Comparison of ENCODE assay signal across 27 cellular contexts in genomic region chr19:12764698-12765097, GRCh38. TPM values are rescaled to one million over a fixed set of nuclear protein-coding genes. Genes with fewer than 3 reads are reported as not detected.
A peak's percentile ranks its signal among the peaks of the same experiment; 100 is the strongest.
DNase-seq lines count a peak whose midpoint lies in the region; FAIRE-seq and TF ChIP-seq lines count a peak whose summit lies in the region.
"Had no signal": no experiment of that assay in that cellular context is flagged by ENCODE, and none has a peak within 500 bp of the region (broad histone marks: within the 10 kb centered on the region; RNA-seq: fewer than 3 reads in every experiment).

No MANE protein-coding gene starts in this region.

- H3K27me3 Mint-ChIP-seq in Caco-2 (ENCODE audit: insufficient read depth, unreplicated experiment): no peaks in the 10 kb centered on the region
- H3K27me3 Mint-ChIP-seq: B cell; CD4-positive, alpha-beta T cell had no signal

- H3K27ac Mint-ChIP-seq in Caco-2 (ENCODE audit: unreplicated experiment): peak overlapping the region; percentile 57
- H3K27ac Mint-ChIP-seq: B cell; CD4-positive, alpha-beta T cell; CD8-positive, alpha-beta T cell had no signal

- peaks cover 2% of the 10 kb centered on the region for H3K36me3 ChIP-seq in Caco-2 (ENCODE audit: control insufficient read depth, insufficient read depth, low read length)
- H3K36me3 ChIP-seq in bronchial epithelial cell (ENCODE audit: control insufficient read depth, insufficient read depth, low read length): peaks cover 25% of the 10 kb centered on the region
- H3K36me3 ChIP-seq in osteoblast (ENCODE audit: insufficient read depth, low read length): no peaks in the 10 kb centered on the region
- no peaks in the 10 kb centered on the region for H3K36me3 ChIP-seq in GM23248 (ENCODE audit: low read depth)

- peak; percentile 32 for FAIRE-seq in bronchial epithelial cell (lab: Jason Lieb, UNC)
- FAIRE-seq: A549, GM12878, GM12892, GM18507 had no signal

- no peaks in the 10 kb centered on the region; the same call in 1 of the 2 replicates for H3K4me1 ChIP-seq in Caco-2
- no peaks in the 10 kb centered on the region for H3K4me1 ChIP-seq in osteoblast (ENCODE audit: insufficient read depth, low read length)
- no peaks in the 10 kb centered on the region for H3K4me1 ChIP-seq in GM23248 (ENCODE audit: insufficient read depth)
- H3K4me1 ChIP-seq: A549 had no signal

- H3K79me2 ChIP-seq in osteoblast (ENCODE audit: insufficient read depth, low read length) (no peaks in the 10 kb centered on the region), GM23248 (ENCODE audit: insufficient read depth) (no peaks in the 10 kb centered on the region)

- H3K4me1 Mint-ChIP-seq in Caco-2 (ENCODE audit: low read depth, unreplicated experiment): no peaks in the 10 kb centered on the region

- no peak overlapping the region for H3K4me2 ChIP-seq in osteoblast (ENCODE audit: insufficient read depth, low read length)
- H3K4me2 ChIP-seq in GM23248 (ENCODE audit: unreplicated experiment): no peak overlapping the region
- H3K4me2 ChIP-seq: A549; BLaER1 treated with 17β-estradiol and CSF1 and Interleukin-3, amounts not matched to agents 10 nM and 100 nM had no signal

- in situ Hi-C loops in GM23248 (cut with MboI): no loop called here

- H3K27me3 ChIP-seq in Caco-2 (replicated peaks; ENCODE audit: control insufficient read depth, insufficient read depth, low read length): no peaks in the 10 kb centered on the region
- no peaks in the 10 kb centered on the region for H3K27me3 ChIP-seq in bronchial epithelial cell (ENCODE audit: control insufficient read depth, insufficient read depth, low read length)
- H3K27me3 ChIP-seq in osteoblast (ENCODE audit: insufficient read depth, low read length): no peaks in the 10 kb centered on the region
- no peaks in the 10 kb centered on the region for H3K27me3 ChIP-seq in GM23248 (replicated peaks; ENCODE audit: insufficient read depth)
- H3K27me3 ChIP-seq: BLaER1 treated with 17β-estradiol and CSF1 and Interleukin-3, amounts not matched to agents 10 nM and 100 nM had no signal

- no peak overlapping the region for H3K4me3 ChIP-seq in Caco-2 (ENCODE audit: low read depth, low read length)
- H3K4me3 ChIP-seq in bronchial epithelial cell (ENCODE audit: low read depth, low read length): no peak overlapping the region
- H3K4me3 ChIP-seq in osteoblast (ENCODE audit: insufficient read depth, low read length): no peak overlapping the region
- no peak overlapping the region for H3K4me3 ChIP-seq in GM23248
- H3K4me3 ChIP-seq: A549; BLaER1 treated with 17β-estradiol and CSF1 and Interleukin-3, amounts not matched to agents 10 nM and 100 nM; GM12878 had no signal

- H3K27ac ChIP-seq in osteoblast (ENCODE audit: low read depth, low read length) (no peak overlapping the region), GM23248 (no peak overlapping the region)
- H3K27ac ChIP-seq: A549; BLaER1 treated with 17β-estradiol and CSF1 and Interleukin-3, amounts not matched to agents 10 nM and 100 nM; C4-2B had no signal

- H3K9ac ChIP-seq in GM23248: no peak overlapping the region

- BruUV-seq in Caco-2 (replicated peaks; lab: Mats Ljungman, UMichigan): no TSS peak

- intact Hi-C loops in Caco-2 (cut with micrococcal nuclease; ENCODE audit: unreplicated experiment): loop anchor here (5.0 kb wide), 1 partner anchor 83 kb away; no protein-coding TSS in a partner anchor

- H2AFZ ChIP-seq in osteoblast (ENCODE audit: low read length): no peak overlapping the region
- H2AFZ ChIP-seq in GM23248: no peak overlapping the region

- H3K9me3 Mint-ChIP-seq in Caco-2 (ENCODE audit: unreplicated experiment): no peaks in the 10 kb centered on the region
- H3K9me3 Mint-ChIP-seq: CD4-positive, alpha-beta T cell had no signal

- H3K4me3 Mint-ChIP-seq in Caco-2 (ENCODE audit: unreplicated experiment): no peak overlapping the region
- H3K4me3 Mint-ChIP-seq: B cell; CD4-positive, alpha-beta T cell; CD8-positive, alpha-beta T cell had no signal

- DNase-seq in Caco-2 (no peak), bronchial epithelial cell (ENCODE audit: low read depth) (no peak), osteoblast (ENCODE audit: insufficient read length, low spot score, missing footprints) (peak; percentile 36), putamen (ENCODE audit: low spot score) (no peak), GM23248 (no peak)
- no peak for DNase-seq in effector CD4-positive, alpha-beta T cell
- DNase-seq: AML-193; CD4-positive, alpha-beta T cell; CD8-positive, alpha-beta T cell; DMS 273 treated with DMSO at 0.1 percent for 48 hours; DMS153; DMS53; DMS79; DND-41; EL; GDM1 had no signal

- H4K20me1 ChIP-seq in osteoblast (ENCODE audit: insufficient read depth, low read length) (no peaks in the 10 kb centered on the region), GM23248 (ENCODE audit: insufficient read depth) (no peaks in the 10 kb centered on the region)

- no peaks in the 10 kb centered on the region for H3K9me2 ChIP-seq in GM23248 (ENCODE audit: insufficient read depth)

- CTCF ChIA-PET in Caco-2 (lab: Charles Lee): no interaction called here

- peaks cover 31% of the 10 kb centered on the region for H3K36me3 Mint-ChIP-seq in Caco-2 (ENCODE audit: insufficient read depth, unreplicated experiment)

- POLR2A ChIA-PET in Caco-2 (lab: Charles Lee): no interaction called here

- TF ChIP-seq CTCF in Caco-2 (IDR thresholded peaks at IDR 0.05; ENCODE audit: insufficient read depth in 1 of 2, low read depth in 1 of 2, low read length in 1 of 2, severe bottlenecking in 1 of 2, unreplicated experiment in 1 of 2): no peak
- no peak for TF ChIP-seq CTCF in bronchial epithelial cell (IDR thresholded peaks at IDR 0.05; ENCODE audit: insufficient read depth, low read length, severe bottlenecking)
- no peak for TF ChIP-seq CTCF in osteoblast (IDR thresholded peaks at IDR 0.05; ENCODE audit: extremely low read depth, low read depth, low read length)

- 97 to 99% methylated on average over 16 of the region's 16 CpGs for WGBS in GM23248 (ENCODE audit: low coverage in 1 of 2, low lambda C conversion rate in 2 of 2, missing lambda C conversion rate in 2 of 2), 2 experiments

- no peaks in the 10 kb centered on the region for H3F3A ChIP-seq in GM23248 (ENCODE audit: insufficient read depth)

- no peaks in the 10 kb centered on the region for H3K9me3 ChIP-seq in Caco-2
- no peaks in the 10 kb centered on the region for H3K9me3 ChIP-seq in osteoblast (ENCODE audit: low read depth, low read length)
- H3K9me3 ChIP-seq in GM23248 (ENCODE audit: low read depth): no peaks in the 10 kb centered on the region
- H3K9me3 ChIP-seq: A549; BLaER1 treated with 17β-estradiol and CSF1 and Interleukin-3, amounts not matched to agents 10 nM and 100 nM had no signal

RNA-seq across cellular contexts. Expression of gene HOOK2, which starts 10.7 kb away (rescaled TPM):
- total RNA-seq in Caco-2 (2022) (74.2 and 80.4 TPM in 2 replicates), bronchial epithelial cell (52.5 and 58.7 TPM in 2 replicates), osteoblast (16.8 and 21.7 TPM in 2 replicates)
- total RNA-seq in GM23248 (2014; rRNA removed; shearing (Covaris generic)): 17.1 TPM in 2 replicates
- 11.8 and 12.4 TPM in 2 replicates for polyA plus RNA-seq in GM23248 (2016; fragmentation: Nextera tagmentation; extraction: Ambion mirVana)

RNA-seq across cellular contexts. Expression of gene BEST2, which starts 13.1 kb away (rescaled TPM):
- total RNA-seq in Caco-2 (2022) (0.27 TPM in 1 of 2 replicates, not detected in the other), bronchial epithelial cell (not detected in 2 replicates), osteoblast (not detected in 2 replicates)
- total RNA-seq in GM23248 (2014; rRNA removed; shearing (Covaris generic)): not detected in 2 replicates
- not detected in 2 replicates for polyA plus RNA-seq in GM23248 (2016; fragmentation: Nextera tagmentation; extraction: Ambion mirVana)
- total RNA-seq: A172; B cell; CD4-positive, alpha-beta T cell; CD8-positive, alpha-beta T cell; Daoy; G401; GM12878 had no signal
- polyA plus RNA-seq: A549, BJ, GM12878 had no signal

RNA-seq across cellular contexts. Expression of gene JUNB, which starts 26.6 kb away (rescaled TPM):
- 16.4 and 19.4 TPM in 2 replicates for total RNA-seq in Caco-2 (2022)
- total RNA-seq in bronchial epithelial cell: 158 and 179 TPM in 2 replicates
- 85.5 and 93.0 TPM in 2 replicates for total RNA-seq in osteoblast
- total RNA-seq in GM23248 (2014; rRNA removed; shearing (Covaris generic)): 159 and 195 TPM in 2 replicates
- 95.1 and 96.2 TPM in 2 replicates for polyA plus RNA-seq in GM23248 (2016; fragmentation: Nextera tagmentation; extraction: Ambion mirVana)

RNA-seq across cellular contexts. Expression of gene GET3, which starts 27.4 kb away (rescaled TPM):
- total RNA-seq in Caco-2 (2022) (55.0 and 57.1 TPM in 2 replicates), bronchial epithelial cell (104 and 107 TPM in 2 replicates), osteoblast (99.5 and 104 TPM in 2 replicates)
- 81.3 and 110 TPM in 2 replicates for total RNA-seq in GM23248 (2014; rRNA removed; shearing (Covaris generic))
- polyA plus RNA-seq in GM23248 (2016; fragmentation: Nextera tagmentation; extraction: Ambion mirVana): 106 and 111 TPM in 2 replicates

RNA-seq across cellular contexts. Expression of gene TRIR, which starts 30.2 kb away (rescaled TPM):
- 164 and 169 TPM in 2 replicates for total RNA-seq in Caco-2 (2022)
- total RNA-seq in bronchial epithelial cell: 177 and 201 TPM in 2 replicates
- total RNA-seq in osteoblast: 123 and 136 TPM in 2 replicates
- total RNA-seq in GM23248 (2014; rRNA removed; shearing (Covaris generic)): 202 and 210 TPM in 2 replicates
- 162 and 170 TPM in 2 replicates for polyA plus RNA-seq in GM23248 (2016; fragmentation: Nextera tagmentation; extraction: Ambion mirVana)
